In genomic region chr13:34352958-34353357, GRCh38 we compare ENCODE assay signal across 19 cellular contexts.
DNase-seq lines count a peak whose midpoint lies in the region; ATAC-seq, FAIRE-seq and TF ChIP-seq lines count a peak whose summit lies in the region.
"Had no signal": no experiment of that assay in that cellular context is flagged by ENCODE, and none has a peak within 500 bp of the region (broad histone marks: within the 10 kb centered on the region; RNA-seq: fewer than 3 reads in every experiment).

No MANE protein-coding gene starts in this region.

- H3K4me3 ChIP-seq in endothelial cell of umbilical vein (replicated peaks in 1 of 3; ENCODE audit: insufficient read depth in 1 of 3, low read depth in 1 of 3, low read length in 3 of 3) (no peak overlapping the region), heart left ventricle (no peak overlapping the region)

- CTCF ChIA-PET in endothelial cell of umbilical vein (lab: Charles Lee) (no interaction called here), HEK293T (lab: Yijun Ruan, JAX) (no interaction called here)

- H4K20me1 ChIP-seq in endothelial cell of umbilical vein (replicated peaks; ENCODE audit: control insufficient read depth, extremely low read depth, insufficient read depth, low read length), result no peaks in the 10 kb centered on the region

- FAIRE-seq in endothelial cell of umbilical vein (lab: Jason Lieb, UNC), result no peak

- POLR2A ChIA-PET in endothelial cell of umbilical vein (lab: Charles Lee), result no interaction called here
- POLR2A ChIA-PET in HEK293T (lab: Yijun Ruan, JAX), result no interaction called here

- ATAC-seq in foreskin keratinocyte (peak; percentile 39), heart left ventricle (no peak)

- no peak overlapping the region for H2AFZ ChIP-seq in endothelial cell of umbilical vein (ENCODE audit: low read depth, low read length)

- WGBS in heart left ventricle, 4 donors, result 89 to 95% (median 94%) methylated on average over 4 of the region's 4 CpGs

- no peaks in the 10 kb centered on the region for H3K79me2 ChIP-seq in endothelial cell of umbilical vein (ENCODE audit: control insufficient read depth, insufficient read depth, low read length)

- H3K4me1 ChIP-seq in endothelial cell of umbilical vein (ENCODE audit: control insufficient read depth, extremely low read depth, insufficient read depth, low read length), result peaks cover 25% of the 10 kb centered on the region
- peaks cover 10% of the 10 kb centered on the region for H3K4me1 ChIP-seq in foreskin keratinocyte
- peaks cover 0 to 20% (median 1%) of the 10 kb centered on the region in 12 donors for H3K4me1 ChIP-seq in heart left ventricle

- no peaks in the 10 kb centered on the region for H3K9me1 ChIP-seq in endothelial cell of umbilical vein (replicated peaks; ENCODE audit: control insufficient read depth, extremely low read depth, insufficient read depth, low read length)

- no peak overlapping the region for H3K9ac ChIP-seq in endothelial cell of umbilical vein (replicated peaks; ENCODE audit: extremely low read depth, insufficient read depth, low read length)
- H3K9ac ChIP-seq: KMS-11 had no signal

- DNase-seq in EL (peak; percentile 26), M059J (ENCODE audit: low read depth) (peak; percentile 27), endothelial cell of umbilical vein (ENCODE audit: low read depth, low spot score) (no peak), foreskin keratinocyte (no peak), HEK293T (ENCODE audit: extremely low spot score) (no peak), GM19240 (ENCODE audit: insufficient read length, low spot score) (no peak), heart left ventricle (no peak), SK-N-DZ (ENCODE audit: low spot score) (no peak)
- DNase-seq: 8988T; C1 segment of cervical spinal cord; CD4-positive, CD25-positive, alpha-beta regulatory T cell; CD8-positive, alpha-beta memory T cell; COR-L47; DMS 273 treated with DMSO at 0.1 percent for 48 hours; DMS53; DND-41; GF-D8; HCEC 1CT had no signal

- TF ChIP-seq CTCF in endothelial cell of umbilical vein (IDR thresholded peaks at IDR 0.05; ENCODE audit: extremely low read depth in 1 of 2, insufficient read depth in 1 of 2, low read depth in 1 of 2, low read length in 2 of 2), result no peak
- no peak for TF ChIP-seq CTCF in foreskin keratinocyte (conservative IDR thresholded peaks at IDR 0.05)
- TF ChIP-seq CTCF in heart left ventricle (IDR thresholded peaks at IDR 0.05), result no peak

- no peak overlapping the region for H3K4me2 ChIP-seq in endothelial cell of umbilical vein (ENCODE audit: insufficient read depth, low read length)
- H3K4me2 ChIP-seq: KMS-11 had no signal

- intact Hi-C loops in endothelial cell of umbilical vein (cut with micrococcal nuclease), result loop anchor here (10.0 kb wide), 1 partner anchor 802 kb away; no protein-coding TSS in a partner anchor
- intact Hi-C loops in heart left ventricle (cut with DNase I), result no loop called here

- H3K27ac ChIP-seq in endothelial cell of umbilical vein (ENCODE audit: insufficient read depth, low read depth, low read length) (no peak overlapping the region), foreskin keratinocyte (no peak overlapping the region), heart left ventricle (no peak overlapping the region)
- H3K27ac ChIP-seq: KMS-11 had no signal

- H3K36me3 ChIP-seq in endothelial cell of umbilical vein (ENCODE audit: control insufficient read depth in 2 of 2, extremely low read depth in 1 of 2, insufficient read depth in 2 of 2, low read length in 2 of 2) (no peaks in the 10 kb centered on the region), heart left ventricle (no peaks in the 10 kb centered on the region)

- dilution Hi-C loops in endothelial cell of umbilical vein (cut with MboI; ENCODE audit: extremely low pct_ligation_motif_present, low sequenced_read_pairs), result no loop called here

- BruUV-seq in endothelial cell of umbilical vein (replicated peaks; lab: Mats Ljungman, UMichigan), result no TSS peak

- TF ChIP-seq POLR2A in endothelial cell of umbilical vein (IDR thresholded peaks at IDR 0.05; ENCODE audit: low read depth, low read length) (no peak), heart left ventricle (IDR thresholded peaks at IDR 0.05) (no peak)

- no peaks in the 10 kb centered on the region for H3K27me3 ChIP-seq in endothelial cell of umbilical vein (ENCODE audit: control insufficient read depth in 2 of 2, insufficient read depth in 2 of 2, low read length in 2 of 2)
- H3K27me3 ChIP-seq in foreskin keratinocyte, result no peaks in the 10 kb centered on the region
- no peaks in the 10 kb centered on the region for H3K27me3 ChIP-seq in heart left ventricle

- H3K9me3 ChIP-seq in endothelial cell of umbilical vein (replicated peaks; ENCODE audit: control insufficient read depth, insufficient read depth, low read length), result no peaks in the 10 kb centered on the region
- no peaks in the 10 kb centered on the region for H3K9me3 ChIP-seq in heart left ventricle

TF ChIP-seq in endothelial cell of umbilical vein, 7 proteins besides CTCF, POLR2A, EP300 and RAD21:
- no peak for TF ChIP-seq MYC (IDR thresholded peaks at IDR 0.05; ENCODE audit: low read depth, low read length)
- no peak for TF ChIP-seq EZH2 (IDR thresholded peaks at IDR 0.05; ENCODE audit: borderline replicate concordance, low read depth, low read length, severe bottlenecking)
- TF ChIP-seq FOS (IDR thresholded peaks at IDR 0.05; ENCODE audit: borderline replicate concordance, insufficient read depth, low read length), result peak; percentile 50
- TF ChIP-seq JUN (IDR thresholded peaks at IDR 0.05; ENCODE audit: borderline replicate concordance, insufficient read depth, insufficient read length, low read depth), result no peak

TF ChIP-seq in HEK293T, 16 proteins besides CTCF, POLR2A, EP300 and RAD21:
- TF ChIP-seq ARNT (IDR thresholded peaks at IDR 0.05), result no peak
- TF ChIP-seq TARDBP (IDR thresholded peaks at IDR 0.05), result no peak
- TF ChIP-seq ELF4 (IDR thresholded peaks at IDR 0.05), result no peak
- no peak for TF ChIP-seq SUZ12 (IDR thresholded peaks at IDR 0.05)
- TF ChIP-seq LEF1 (IDR thresholded peaks at IDR 0.05; ENCODE audit: borderline replicate concordance), result no peak
- TF ChIP-seq FOXK2 (IDR thresholded peaks at IDR 0.05), result no peak

Comparison
In these comparisons a context has a peak if more than half of its experiments do, and no peak if none do; other contexts are left out.
1. DNase-seq: peak in EL (single experiment) and M059J (single experiment); none in endothelial cell of umbilical vein (single experiment), foreskin keratinocyte (0 of 2), HEK293T (single experiment), GM19240 (single experiment), heart left ventricle (0 of 5) and SK-N-DZ (single experiment).